Comparison of ENCODE assay signal across 8 cellular contexts in the genomic region with DNA sequence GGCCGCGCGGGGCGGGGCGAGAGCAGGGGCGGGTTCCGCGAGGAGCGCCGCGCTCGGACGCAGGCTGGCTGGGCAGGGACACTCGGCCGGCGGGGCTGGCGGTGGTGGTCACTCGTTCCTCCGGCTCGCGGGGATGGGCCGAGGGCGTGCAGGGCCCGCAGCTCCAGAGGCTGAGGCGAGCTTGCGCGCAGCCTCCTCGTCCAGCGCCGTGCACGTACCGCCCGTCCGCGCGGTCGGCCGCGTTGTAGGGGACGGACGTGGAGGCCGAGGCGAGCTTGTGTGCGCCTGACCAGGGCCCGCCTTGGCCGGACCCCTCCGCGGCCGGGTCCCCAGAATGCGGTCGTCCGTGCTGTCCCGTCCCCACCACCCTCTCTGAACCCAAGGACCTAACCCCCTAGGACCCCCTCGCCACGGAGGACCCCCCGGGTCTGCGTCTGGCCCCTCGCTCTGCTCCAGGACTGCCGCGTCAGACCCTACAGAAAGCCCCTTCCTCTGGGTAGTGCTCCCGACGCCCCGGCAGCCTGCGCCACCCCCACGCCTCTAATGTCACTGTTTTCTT. TPM values are rescaled to one million over a fixed set of nuclear protein-coding genes. Genes with fewer than 3 reads are reported as not detected.
DNase-seq lines count a peak whose midpoint lies in the region; ATAC-seq and TF ChIP-seq lines count a peak whose summit lies in the region.

No MANE protein-coding gene starts in this region.

- 0 out of 2 replicates have a peak, but pooled peaks cover 4% of the 10 kb centered on the region for H4K20me1 ChIP-seq in DND-41 (ENCODE audit: insufficient read depth, low read length)
- H4K20me1 ChIP-seq in MM.1S (ENCODE audit: insufficient read depth, low read length) = no peaks in the 10 kb centered on the region

- H3K9me3 ChIP-seq in DND-41 (ENCODE audit: insufficient read depth, low read length, severe bottlenecking) (no peaks in the 10 kb centered on the region), MM.1S (replicated peaks; ENCODE audit: insufficient read depth, low read length) (no peaks in the 10 kb centered on the region), esophagus muscularis mucosa (no peaks in the 10 kb centered on the region), parathyroid adenoma (ENCODE audit: control insufficient read depth, low read length) (no peaks in the 10 kb centered on the region)

- H2AFZ ChIP-seq in DND-41 (ENCODE audit: low read depth, low read length) = peak overlapping the region; percentile 65
- no peak overlapping the region for H2AFZ ChIP-seq in MM.1S (ENCODE audit: low read length)
- peak overlapping the region; percentile 72 for H2AFZ ChIP-seq in parathyroid adenoma

- H3K27ac ChIP-seq in DND-41 (ENCODE audit: low read length) = no peak overlapping the region
- H3K27ac ChIP-seq in MM.1S (ENCODE audit: low read length) = no peak overlapping the region
- peak overlapping the region; percentile 73 to 93 (median 81) for H3K27ac ChIP-seq in esophagus muscularis mucosa (replicated peaks in 1 of 4)
- H3K27ac ChIP-seq in parathyroid adenoma = no peak overlapping the region

- no peaks in the 10 kb centered on the region for H3K27me3 ChIP-seq in DND-41 (ENCODE audit: insufficient read depth, low read length, poor library complexity)
- no peaks in the 10 kb centered on the region for H3K27me3 ChIP-seq in MM.1S (replicated peaks; ENCODE audit: insufficient read depth, low read length)
- no peaks in the 10 kb centered on the region for H3K27me3 ChIP-seq in esophagus muscularis mucosa
- H3K27me3 ChIP-seq in parathyroid adenoma (ENCODE audit: control insufficient read depth, insufficient read depth, low read length) = no peaks in the 10 kb centered on the region

- TF ChIP-seq POLR2A in esophagus muscularis mucosa (IDR thresholded peaks at IDR 0.05; ENCODE audit: low read depth) = no peak

- H3K9me2 ChIP-seq in MM.1S (replicated peaks; ENCODE audit: insufficient read depth, low read length) = no peaks in the 10 kb centered on the region

- no peaks in the 10 kb centered on the region for H3F3A ChIP-seq in MM.1S (ENCODE audit: insufficient read depth, low read length)

- no peak overlapping the region; a peak in 1 of 4 replicates for H3K4me3 ChIP-seq in DND-41 (ENCODE audit: low read depth in 1 of 2, low read length in 2 of 2)
- no peak overlapping the region for H3K4me3 ChIP-seq in MM.1S (ENCODE audit: low read length)
- H3K4me3 ChIP-seq in esophagus muscularis mucosa = peak overlapping the region; percentile 67 to 80 (median 70)
- H3K4me3 ChIP-seq in parathyroid adenoma (ENCODE audit: low read depth, low read length) = peak overlapping the region; percentile 59

- ATAC-seq in DND-41 (ENCODE audit: insufficient read depth, low read depth) (no peak), GM19328 (IDR thresholded peaks at IDR 0.05; ENCODE audit: unreplicated experiment) (no peak)

- H3K4me2 ChIP-seq in DND-41 (ENCODE audit: insufficient read depth, low read length) (peak overlapping the region; percentile 98), MM.1S (ENCODE audit: low read depth, low read length) (peak overlapping the region; percentile 60), parathyroid adenoma (ENCODE audit: low read length) (peak overlapping the region; percentile 94)

- TF ChIP-seq CTCF in DND-41 (IDR thresholded peaks at IDR 0.05; ENCODE audit: borderline replicate concordance, extremely low read depth, low read length, poor library complexity, severe bottlenecking) (no peak), MM.1S (IDR thresholded peaks at IDR 0.05; ENCODE audit: low read length) (no peak), esophagus muscularis mucosa (IDR thresholded peaks at IDR 0.05) (no peak), parathyroid adenoma (IDR thresholded peaks at IDR 0.05) (no peak)

- WGBS in esophagus muscularis mucosa = 16% methylated on average over 26 of the region's 65 CpGs

- TF ChIP-seq EP300 in esophagus muscularis mucosa (IDR thresholded peaks at IDR 0.05) = no peak

- DNase-seq in DND-41 (no peak), MM.1S (no peak), esophagus muscularis mucosa (ENCODE audit: extremely low spot score) (no peak), HuH-7 (ENCODE audit: low spot score) (no peak)
- no peak for DNase-seq in stimulated activated CD8-positive, alpha-beta memory T cell treated with anti-CD3 and anti-CD28 coated beads, Interleukin-4, amount 100 ng/mL, for 48 hours
- DNase-seq in activated naive CD4-positive, alpha-beta T cell treated with anti-CD3 and anti-CD28 coated beads, Interleukin-2, amount 50 U/mL, for 16 hours = no peak

- H3K9ac ChIP-seq in DND-41 (ENCODE audit: low read depth, low read length) (no peak overlapping the region), MM.1S (ENCODE audit: low read length) (no peak overlapping the region), parathyroid adenoma (no peak overlapping the region)

- H3K36me3 ChIP-seq in DND-41 (ENCODE audit: insufficient read depth, low read length) (peaks cover 5% of the 10 kb centered on the region), MM.1S (replicated peaks; ENCODE audit: insufficient read depth, low read length) (no peaks in the 10 kb centered on the region), esophagus muscularis mucosa (no peaks in the 10 kb centered on the region), parathyroid adenoma (ENCODE audit: control insufficient read depth, insufficient read depth, low read length) (no peaks in the 10 kb centered on the region)

- peaks cover 41% of the 10 kb centered on the region for H3K79me2 ChIP-seq in DND-41 (ENCODE audit: insufficient read depth, low read length)
- H3K79me2 ChIP-seq in MM.1S (ENCODE audit: low read length) = no peaks in the 10 kb centered on the region
- H3K79me2 ChIP-seq in parathyroid adenoma = no peaks in the 10 kb centered on the region

- intact Hi-C loops in esophagus muscularis mucosa (cut with DNase I) = loop anchor here (10.0 kb wide), 1 partner anchor 129 kb away; the partner anchor contains the start of gene MAPK1

- peaks cover 50% of the 10 kb centered on the region for H3K4me1 ChIP-seq in DND-41 (ENCODE audit: insufficient read depth, low read length)
- H3K4me1 ChIP-seq in MM.1S (ENCODE audit: low read length) = peaks cover 9% of the 10 kb centered on the region; the same call in 1 of the 2 replicates
- H3K4me1 ChIP-seq in esophagus muscularis mucosa = peaks cover 8 to 21% (median 17%) of the 10 kb centered on the region in 4 donors
- no peaks in the 10 kb centered on the region for H3K4me1 ChIP-seq in parathyroid adenoma

RNA-seq across cellular contexts. Expression of gene YPEL1, which starts 0.6 kb away (rescaled TPM):
- 10 to 100 TPM; 12.0 to 30.7 (median 16.5) TPM for total RNA-seq in esophagus muscularis mucosa

Comparison
In these comparisons a context has a peak if more than half of its experiments do, and no peak if none do; other contexts are left out.
1. H3K27ac ChIP-seq: peak in esophagus muscularis mucosa (4 of 4); none in DND-41 (single experiment), MM.1S (single experiment) and parathyroid adenoma (single experiment).
2. H3K4me3 ChIP-seq: peak in esophagus muscularis mucosa (4 of 4) and parathyroid adenoma (single experiment); none in DND-41 (0 of 2) and MM.1S (single experiment).
3. Peak in every context shown above with its lines, with median percentiles within 50 percentile points of each other: H3K4me2 ChIP-seq.